Comparison of ENCODE assay signal across 1 cellular context in the genomic region with DNA sequence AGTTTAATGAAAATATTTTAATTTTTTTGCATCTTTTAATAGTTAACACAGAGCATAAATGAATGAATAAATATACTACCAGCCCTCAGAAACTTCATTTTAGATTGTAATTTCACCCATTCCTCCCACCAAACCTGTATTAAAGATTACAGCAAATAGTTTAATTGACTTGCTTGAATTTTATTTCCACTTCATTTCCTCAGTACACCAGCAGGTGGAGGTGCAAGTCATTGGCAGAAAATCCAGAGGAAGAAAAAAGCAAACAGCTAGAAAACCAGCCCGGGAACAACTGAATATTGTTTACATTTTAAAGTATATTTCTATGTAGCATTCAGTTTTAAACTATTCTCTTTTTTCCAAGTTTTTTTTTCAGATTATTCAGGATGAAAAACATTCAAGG.
TF ChIP-seq lines count a peak whose summit lies in the region.

No MANE protein-coding gene starts in this region.

TF ChIP-seq in GM23338, 12 proteins besides CTCF, POLR2A, EP300 and RAD21 (continued from another document):
- TF ChIP-seq, protein P1, sequence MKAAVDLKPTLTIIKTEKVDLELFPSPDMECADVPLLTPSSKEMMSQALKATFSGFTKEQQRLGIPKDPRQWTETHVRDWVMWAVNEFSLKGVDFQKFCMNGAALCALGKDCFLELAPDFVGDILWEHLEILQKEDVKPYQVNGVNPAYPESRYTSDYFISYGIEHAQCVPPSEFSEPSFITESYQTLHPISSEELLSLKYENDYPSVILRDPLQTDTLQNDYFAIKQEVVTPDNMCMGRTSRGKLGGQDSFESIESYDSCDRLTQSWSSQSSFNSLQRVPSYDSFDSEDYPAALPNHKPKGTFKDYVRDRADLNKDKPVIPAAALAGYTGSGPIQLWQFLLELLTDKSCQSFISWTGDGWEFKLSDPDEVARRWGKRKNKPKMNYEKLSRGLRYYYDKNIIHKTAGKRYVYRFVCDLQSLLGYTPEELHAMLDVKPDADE (IDR thresholded peaks at IDR 0.05): no peak
